16 cellular contexts compared by ENCODE assay signal in the genomic region with DNA sequence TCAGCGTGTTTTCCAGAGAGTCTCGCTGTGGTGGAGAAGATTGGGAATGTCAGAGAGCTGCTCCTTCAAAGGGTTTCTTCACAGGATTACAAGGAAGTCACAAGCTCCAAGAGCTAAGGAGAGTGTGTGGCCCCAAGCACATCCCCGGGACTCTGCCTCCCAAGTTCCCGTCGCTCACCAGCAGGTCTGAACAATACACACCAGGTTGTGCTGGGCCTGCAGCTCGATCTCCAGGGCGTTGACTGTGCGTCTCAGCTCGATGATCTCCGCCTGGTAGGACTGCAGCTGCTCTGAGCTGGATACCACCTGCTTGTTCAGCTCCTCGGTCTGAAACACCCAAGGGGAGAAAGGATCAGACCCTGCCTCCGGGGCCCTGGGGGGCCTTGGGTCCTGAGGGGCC. TPM values are rescaled to one million over a fixed set of nuclear protein-coding genes. Genes with fewer than 3 reads are reported as not detected.
"Had no signal": no experiment of that assay in that cellular context is flagged by ENCODE, and none has a peak within 500 bp of the region (broad histone marks: within the 10 kb centered on the region; RNA-seq: fewer than 3 reads in every experiment).

No MANE protein-coding gene starts in this region.

RNA-seq across cellular contexts. Expression of a gene that starts 2.4 kb away (rescaled TPM):
- total RNA-seq: activated B cell treated with CpG ODN at 0.5 μM for 24 hours; activated CD4-positive, alpha-beta memory T cell treated with anti-CD3 and anti-CD28 coated beads for 36 hours; activated CD4-positive, alpha-beta T cell treated with anti-CD3 and anti-CD28 coated beads, Interleukin-2, amount 10 ng/mL, durations not matched to agents 24 days and 14 days; activated CD8-positive, alpha-beta memory T cell treated with anti-CD3 and anti-CD28 coated beads for 36 hours; activated CD8-positive, alpha-beta T cell treated with anti-CD3 and anti-CD28 coated beads for 36 hours; activated naive CD4-positive, alpha-beta T cell treated with anti-CD3 and anti-CD28 coated beads for 36 hours; activated naive CD4-positive, alpha-beta T cell treated with anti-CD3 and anti-CD28 coated beads, Interleukin-2, amount 50 U/mL, for 72 hours; activated naive CD8-positive, alpha-beta T cell treated with anti-CD3 and anti-CD28 coated beads for 36 hours; activated T-cell treated with anti-CD3 and anti-CD28 coated beads, Interleukin-2, amount 50 U/mL, for 4 hours; activated T-cell treated with anti-CD3 and anti-CD28 coated beads, Interleukin-2, amount 50 U/mL, for 72 hours; activated T-helper 1 cell treated with anti-CD3 and anti-CD28 coated beads, Interleukin-12 subunit alpha, Interleukin-12 subunit beta, Interleukin-2, Interleukin-4 antibody, amounts not matched to agents 30 ng/mL and 10 ng/mL and 1 ng/mL, durations not matched to agents 14 hours and 24 hours and 36 hours; activated T-helper 17 cell treated with anti-CD3 and anti-CD28 coated beads, Interleukin-2, amount 50 U/mL, for 72 hours; adrenal gland; aorta; bronchial epithelial cell; cardiac muscle cell had no signal
- polyA plus RNA-seq: adrenal gland, aorta, cardiac muscle cell had no signal

RNA-seq across cellular contexts. Expression of a gene that starts 12.9 kb away (rescaled TPM):
- total RNA-seq: activated B cell treated with CpG ODN at 0.5 μM for 24 hours; activated CD4-positive, alpha-beta memory T cell treated with anti-CD3 and anti-CD28 coated beads for 36 hours; activated CD4-positive, alpha-beta T cell treated with anti-CD3 and anti-CD28 coated beads, Interleukin-2, amount 10 ng/mL, durations not matched to agents 24 days and 14 days; activated CD8-positive, alpha-beta memory T cell treated with anti-CD3 and anti-CD28 coated beads for 36 hours; activated CD8-positive, alpha-beta T cell treated with anti-CD3 and anti-CD28 coated beads for 36 hours; activated naive CD4-positive, alpha-beta T cell treated with anti-CD3 and anti-CD28 coated beads for 36 hours; activated naive CD4-positive, alpha-beta T cell treated with anti-CD3 and anti-CD28 coated beads, Interleukin-2, amount 50 U/mL, for 72 hours; activated naive CD8-positive, alpha-beta T cell treated with anti-CD3 and anti-CD28 coated beads for 36 hours; activated T-cell treated with anti-CD3 and anti-CD28 coated beads, Interleukin-2, amount 50 U/mL, for 4 hours; activated T-cell treated with anti-CD3 and anti-CD28 coated beads, Interleukin-2, amount 50 U/mL, for 72 hours; activated T-helper 1 cell treated with anti-CD3 and anti-CD28 coated beads, Interleukin-12 subunit alpha, Interleukin-12 subunit beta, Interleukin-2, Interleukin-4 antibody, amounts not matched to agents 30 ng/mL and 10 ng/mL and 1 ng/mL, durations not matched to agents 14 hours and 24 hours and 36 hours; activated T-helper 17 cell treated with anti-CD3 and anti-CD28 coated beads, Interleukin-2, amount 50 U/mL, for 72 hours; adrenal gland; aorta; cardiac muscle cell had no signal
- polyA plus RNA-seq: adrenal gland, aorta, cardiac muscle cell had no signal

RNA-seq across cellular contexts. Expression of a gene that starts 25.4 kb away (rescaled TPM):
- total RNA-seq: activated B cell treated with CpG ODN at 0.5 μM for 24 hours; activated CD4-positive, alpha-beta memory T cell treated with anti-CD3 and anti-CD28 coated beads for 36 hours; activated CD4-positive, alpha-beta T cell treated with anti-CD3 and anti-CD28 coated beads, Interleukin-2, amount 10 ng/mL, durations not matched to agents 24 days and 14 days; activated CD8-positive, alpha-beta memory T cell treated with anti-CD3 and anti-CD28 coated beads for 36 hours; activated CD8-positive, alpha-beta T cell treated with anti-CD3 and anti-CD28 coated beads for 36 hours; activated naive CD4-positive, alpha-beta T cell treated with anti-CD3 and anti-CD28 coated beads for 36 hours; activated naive CD4-positive, alpha-beta T cell treated with anti-CD3 and anti-CD28 coated beads, Interleukin-2, amount 50 U/mL, for 72 hours; activated naive CD8-positive, alpha-beta T cell treated with anti-CD3 and anti-CD28 coated beads for 36 hours; activated T-cell treated with anti-CD3 and anti-CD28 coated beads, Interleukin-2, amount 50 U/mL, for 4 hours; activated T-cell treated with anti-CD3 and anti-CD28 coated beads, Interleukin-2, amount 50 U/mL, for 72 hours; activated T-helper 1 cell treated with anti-CD3 and anti-CD28 coated beads, Interleukin-12 subunit alpha, Interleukin-12 subunit beta, Interleukin-2, Interleukin-4 antibody, amounts not matched to agents 30 ng/mL and 10 ng/mL and 1 ng/mL, durations not matched to agents 14 hours and 24 hours and 36 hours; activated T-helper 17 cell treated with anti-CD3 and anti-CD28 coated beads, Interleukin-2, amount 50 U/mL, for 72 hours; adrenal gland; aorta; cardiac muscle cell had no signal
- polyA plus RNA-seq: adrenal gland, aorta, cardiac muscle cell had no signal

RNA-seq across cellular contexts. Expression of a gene that starts 29.3 kb away (rescaled TPM):
- total RNA-seq: activated B cell treated with CpG ODN at 0.5 μM for 24 hours; activated CD4-positive, alpha-beta memory T cell treated with anti-CD3 and anti-CD28 coated beads for 36 hours; activated CD4-positive, alpha-beta T cell treated with anti-CD3 and anti-CD28 coated beads, Interleukin-2, amount 10 ng/mL, durations not matched to agents 24 days and 14 days; activated CD8-positive, alpha-beta memory T cell treated with anti-CD3 and anti-CD28 coated beads for 36 hours; activated CD8-positive, alpha-beta T cell treated with anti-CD3 and anti-CD28 coated beads for 36 hours; activated naive CD4-positive, alpha-beta T cell treated with anti-CD3 and anti-CD28 coated beads for 36 hours; activated naive CD4-positive, alpha-beta T cell treated with anti-CD3 and anti-CD28 coated beads, Interleukin-2, amount 50 U/mL, for 72 hours; activated naive CD8-positive, alpha-beta T cell treated with anti-CD3 and anti-CD28 coated beads for 36 hours; activated T-cell treated with anti-CD3 and anti-CD28 coated beads, Interleukin-2, amount 50 U/mL, for 4 hours; activated T-cell treated with anti-CD3 and anti-CD28 coated beads, Interleukin-2, amount 50 U/mL, for 72 hours; activated T-helper 1 cell treated with anti-CD3 and anti-CD28 coated beads, Interleukin-12 subunit alpha, Interleukin-12 subunit beta, Interleukin-2, Interleukin-4 antibody, amounts not matched to agents 30 ng/mL and 10 ng/mL and 1 ng/mL, durations not matched to agents 14 hours and 24 hours and 36 hours; activated T-helper 17 cell treated with anti-CD3 and anti-CD28 coated beads, Interleukin-2, amount 50 U/mL, for 72 hours; adrenal gland; aorta; bronchial epithelial cell; cardiac muscle cell had no signal
- polyA plus RNA-seq: adrenal gland, aorta, cardiac muscle cell had no signal

RNA-seq across cellular contexts. Expression of a gene that starts 44.4 kb away (rescaled TPM):
- total RNA-seq: activated B cell treated with CpG ODN at 0.5 μM for 24 hours; activated CD4-positive, alpha-beta memory T cell treated with anti-CD3 and anti-CD28 coated beads for 36 hours; activated CD4-positive, alpha-beta T cell treated with anti-CD3 and anti-CD28 coated beads, Interleukin-2, amount 10 ng/mL, durations not matched to agents 24 days and 14 days; activated CD8-positive, alpha-beta memory T cell treated with anti-CD3 and anti-CD28 coated beads for 36 hours; activated CD8-positive, alpha-beta T cell treated with anti-CD3 and anti-CD28 coated beads for 36 hours; activated naive CD4-positive, alpha-beta T cell treated with anti-CD3 and anti-CD28 coated beads for 36 hours; activated naive CD4-positive, alpha-beta T cell treated with anti-CD3 and anti-CD28 coated beads, Interleukin-2, amount 50 U/mL, for 72 hours; activated naive CD8-positive, alpha-beta T cell treated with anti-CD3 and anti-CD28 coated beads for 36 hours; activated T-cell treated with anti-CD3 and anti-CD28 coated beads, Interleukin-2, amount 50 U/mL, for 4 hours; activated T-cell treated with anti-CD3 and anti-CD28 coated beads, Interleukin-2, amount 50 U/mL, for 72 hours; activated T-helper 1 cell treated with anti-CD3 and anti-CD28 coated beads, Interleukin-12 subunit alpha, Interleukin-12 subunit beta, Interleukin-2, Interleukin-4 antibody, amounts not matched to agents 30 ng/mL and 10 ng/mL and 1 ng/mL, durations not matched to agents 14 hours and 24 hours and 36 hours; activated T-helper 17 cell treated with anti-CD3 and anti-CD28 coated beads, Interleukin-2, amount 50 U/mL, for 72 hours; adrenal gland; aorta; bronchial epithelial cell; cardiac muscle cell had no signal
- polyA plus RNA-seq: adrenal gland, aorta, cardiac muscle cell had no signal
